In the genomic region with DNA sequence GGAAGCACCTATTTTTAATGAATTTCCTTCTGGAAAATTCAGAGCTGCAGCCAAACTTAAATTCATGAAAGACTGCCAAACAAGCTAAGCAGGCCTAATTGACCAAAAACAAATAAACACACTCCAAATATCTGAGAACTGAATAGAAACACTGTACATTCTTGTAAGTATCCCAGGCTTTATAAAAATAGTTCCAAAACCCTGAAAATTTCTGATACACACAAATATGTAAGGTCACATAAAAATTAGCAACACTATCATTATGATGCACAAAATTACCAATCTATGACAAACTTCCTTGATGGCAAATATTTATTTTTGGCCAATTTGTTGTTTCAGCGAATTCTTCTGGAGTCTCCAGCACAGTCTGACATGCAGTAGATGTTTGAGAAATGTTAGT, we compare ENCODE assay signal across 1 cellular context.
TF ChIP-seq lines count a peak whose summit lies in the region.

No MANE protein-coding gene starts in this region.

TF ChIP-seq in liver, 16 proteins besides CTCF, POLR2A, EP300 and RAD21 (continued from another document):
- TF ChIP-seq, protein P1, sequence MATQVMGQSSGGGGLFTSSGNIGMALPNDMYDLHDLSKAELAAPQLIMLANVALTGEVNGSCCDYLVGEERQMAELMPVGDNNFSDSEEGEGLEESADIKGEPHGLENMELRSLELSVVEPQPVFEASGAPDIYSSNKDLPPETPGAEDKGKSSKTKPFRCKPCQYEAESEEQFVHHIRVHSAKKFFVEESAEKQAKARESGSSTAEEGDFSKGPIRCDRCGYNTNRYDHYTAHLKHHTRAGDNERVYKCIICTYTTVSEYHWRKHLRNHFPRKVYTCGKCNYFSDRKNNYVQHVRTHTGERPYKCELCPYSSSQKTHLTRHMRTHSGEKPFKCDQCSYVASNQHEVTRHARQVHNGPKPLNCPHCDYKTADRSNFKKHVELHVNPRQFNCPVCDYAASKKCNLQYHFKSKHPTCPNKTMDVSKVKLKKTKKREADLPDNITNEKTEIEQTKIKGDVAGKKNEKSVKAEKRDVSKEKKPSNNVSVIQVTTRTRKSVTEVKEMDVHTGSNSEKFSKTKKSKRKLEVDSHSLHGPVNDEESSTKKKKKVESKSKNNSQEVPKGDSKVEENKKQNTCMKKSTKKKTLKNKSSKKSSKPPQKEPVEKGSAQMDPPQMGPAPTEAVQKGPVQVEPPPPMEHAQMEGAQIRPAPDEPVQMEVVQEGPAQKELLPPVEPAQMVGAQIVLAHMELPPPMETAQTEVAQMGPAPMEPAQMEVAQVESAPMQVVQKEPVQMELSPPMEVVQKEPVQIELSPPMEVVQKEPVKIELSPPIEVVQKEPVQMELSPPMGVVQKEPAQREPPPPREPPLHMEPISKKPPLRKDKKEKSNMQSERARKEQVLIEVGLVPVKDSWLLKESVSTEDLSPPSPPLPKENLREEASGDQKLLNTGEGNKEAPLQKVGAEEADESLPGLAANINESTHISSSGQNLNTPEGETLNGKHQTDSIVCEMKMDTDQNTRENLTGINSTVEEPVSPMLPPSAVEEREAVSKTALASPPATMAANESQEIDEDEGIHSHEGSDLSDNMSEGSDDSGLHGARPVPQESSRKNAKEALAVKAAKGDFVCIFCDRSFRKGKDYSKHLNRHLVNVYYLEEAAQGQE (IDR thresholded peaks at IDR 0.05): no peak
- TF ChIP-seq HNF4G (IDR thresholded peaks at IDR 0.05) (no peak), HNF4A (conservative IDR thresholded peaks at IDR 0.05) (no peak)
TF ChIP-seq in liver: peak in this region for 1.
